Comparison of ENCODE assay signal across 18 cellular contexts in the genomic region with DNA sequence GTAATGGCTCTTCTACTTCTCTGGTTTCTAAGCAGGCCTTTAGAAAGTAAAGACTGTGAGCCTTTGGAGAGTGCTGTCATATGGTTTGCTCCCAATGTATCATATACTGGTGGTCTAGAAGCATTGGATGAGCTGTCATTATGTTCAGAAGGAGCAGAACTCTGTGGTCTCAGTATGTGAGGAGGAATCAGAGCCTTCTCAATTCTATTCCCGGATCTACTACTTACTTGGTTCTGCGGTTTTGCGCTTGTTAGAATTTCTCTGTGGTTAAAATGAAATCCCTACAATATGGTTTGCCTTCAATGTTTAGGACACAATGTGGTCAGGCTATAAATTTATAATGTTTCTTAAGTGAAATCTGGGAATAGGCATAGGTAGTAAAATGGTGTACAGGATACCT.
DNase-seq lines count a peak whose midpoint lies in the region; ATAC-seq and TF ChIP-seq lines count a peak whose summit lies in the region.
"Had no signal": no experiment of that assay in that cellular context is flagged by ENCODE, and none has a peak within 500 bp of the region (broad histone marks: within the 10 kb centered on the region; RNA-seq: fewer than 3 reads in every experiment).

No MANE protein-coding gene starts in this region.

- no peak for TF ChIP-seq CTCF in natural killer cell (IDR thresholded peaks at IDR 0.05)

- no CpG with 5 or more reads among the region's 3 CpGs for WGBS in mesendoderm (ENCODE audit: extremely low coverage, insufficient coverage, low lambda C conversion rate)

- no peak overlapping the region for H4K5ac ChIP-seq in mesendoderm (ENCODE audit: low read length)

- H3K27me3 ChIP-seq in SJCRH30 (no peaks in the 10 kb centered on the region), mesendoderm (ENCODE audit: insufficient read depth, low read length, poor library complexity) (no peaks in the 10 kb centered on the region)
- H3K27me3 ChIP-seq: BLaER1 had no signal

- no peak for ATAC-seq in natural killer cell
- ATAC-seq: A549, HepG2 had no signal

- DNase-seq in NCI-H82 (lab: John Stamatoyannopoulos, UW) (peak; percentile 4), NCI-H82 treated with DMSO at 0.1 percent for 48 hours (lab: John Stamatoyannopoulos, UW; ENCODE audit: unreplicated experiment) (no peak), SJCRH30 (peak; percentile 42 to 84), mesendoderm (no peak), NCI-H1417 (lab: John Stamatoyannopoulos, UW) (no peak), natural killer cell (no peak), kidney glomerular epithelial cell (lab: John Stamatoyannopoulos, UW) (no peak)
- no peak for DNase-seq in stimulated activated naive CD4-positive, alpha-beta T cell treated with Interleukin-2 at 50 U/mL for 16 hours (lab: John Stamatoyannopoulos, UW)
- DNase-seq: CD4-positive, alpha-beta memory T cell; DMS153; DMS79; GDM1 had no signal

- H3K23ac ChIP-seq in mesendoderm (ENCODE audit: low read length) = no peak overlapping the region

- H3K4me1 Mint-ChIP-seq in natural killer cell = no peaks in the 10 kb centered on the region
- H3K4me1 Mint-ChIP-seq: CD14-positive monocyte; CD4-positive, alpha-beta memory T cell had no signal

- H2BK120ac ChIP-seq in mesendoderm (ENCODE audit: low read depth, low read length) = peak overlapping the region; percentile 61

- H3K9me3 ChIP-seq in SJCRH30 (replicated peaks) = no peaks in the 10 kb centered on the region
- H3K9me3 ChIP-seq: A549, BLaER1, HAP-1 had no signal

- no peaks in the 10 kb centered on the region for H3K36me3 Mint-ChIP-seq in natural killer cell
- H3K36me3 Mint-ChIP-seq: CD14-positive monocyte; CD4-positive, alpha-beta memory T cell had no signal

- H3K9me3 Mint-ChIP-seq in natural killer cell = peaks cover 0 to 3% of the 10 kb centered on the region in 2 donors

- peak overlapping the region; percentile 56 for H3K27ac ChIP-seq in SJCRH30
- no peak overlapping the region for H3K27ac ChIP-seq in mesendoderm (ENCODE audit: low read depth, low read length)
- H3K27ac ChIP-seq: 22Rv1, A549, BLaER1 had no signal

- no peak overlapping the region for H3K4ac ChIP-seq in mesendoderm (ENCODE audit: low read depth, low read length)

- intact Hi-C loops in natural killer cell (cut with micrococcal nuclease) = no loop called here

- H2AK5ac ChIP-seq in mesendoderm (ENCODE audit: low read length) = no peak overlapping the region

- no peak overlapping the region for H3K4me2 ChIP-seq in mesendoderm (ENCODE audit: low read length)
- H3K4me2 ChIP-seq: A549, BLaER1 had no signal

- H3K56ac ChIP-seq in mesendoderm (ENCODE audit: low read length) = no peak overlapping the region

- no peak overlapping the region for H4K8ac ChIP-seq in mesendoderm (ENCODE audit: low read depth, low read length)

- no peak overlapping the region for H3K27ac Mint-ChIP-seq in natural killer cell
- H3K27ac Mint-ChIP-seq: CD14-positive monocyte; CD4-positive, alpha-beta memory T cell had no signal

- no peak overlapping the region for H2BK15ac ChIP-seq in mesendoderm (replicated peaks; ENCODE audit: low read depth)

- no peak overlapping the region for H3K9ac ChIP-seq in mesendoderm (ENCODE audit: low read length)
- H3K9ac ChIP-seq: BLaER1 had no signal

- H3K27me3 Mint-ChIP-seq in natural killer cell (ENCODE audit: low read depth in 2 of 2) = peaks cover 0 to 3% of the 10 kb centered on the region in 2 donors

- no peaks in the 10 kb centered on the region for H3K79me2 ChIP-seq in mesendoderm (ENCODE audit: control insufficient read depth, insufficient read depth, low read length)

- H3K36me3 ChIP-seq in SJCRH30 (no peaks in the 10 kb centered on the region), mesendoderm (ENCODE audit: control insufficient read depth, insufficient read depth, low read length) (no peaks in the 10 kb centered on the region)
- H3K36me3 ChIP-seq: BLaER1 had no signal

- no peak overlapping the region for H2BK5ac ChIP-seq in mesendoderm (ENCODE audit: low read length)

- H3K79me1 ChIP-seq in mesendoderm (ENCODE audit: low read length) = no peaks in the 10 kb centered on the region

- H3K18ac ChIP-seq in mesendoderm (ENCODE audit: low read length) = no peak overlapping the region

- H3K4me3 ChIP-seq in SJCRH30 = no peak overlapping the region
- H3K4me3 ChIP-seq in mesendoderm (ENCODE audit: low read length) = no peak overlapping the region
- H3K4me3 ChIP-seq: A549, BLaER1, HAP-1 had no signal

- no peak overlapping the region for H3K4me3 Mint-ChIP-seq in natural killer cell
- H3K4me3 Mint-ChIP-seq: CD14-positive monocyte; CD4-positive, alpha-beta memory T cell had no signal

- H3K4me1 ChIP-seq in SJCRH30 (peaks cover 17% of the 10 kb centered on the region), mesendoderm (ENCODE audit: control insufficient read depth, low read depth, low read length) (no peaks in the 10 kb centered on the region)
- H3K4me1 ChIP-seq: BLaER1 had no signal

Comparison
In these comparisons a context has a peak if more than half of its experiments do, and no peak if none do; other contexts are left out.
1. DNase-seq: peak in NCI-H82 (single experiment) and SJCRH30 (2 of 2); none in NCI-H82 treated with DMSO at 0.1 percent for 48 hours (single experiment), mesendoderm (single experiment), stimulated activated naive CD4-positive, alpha-beta T cell treated with Interleukin-2 at 50 U/mL for 16 hours (single experiment), NCI-H1417 (0 of 3), natural killer cell (single experiment) and kidney glomerular epithelial cell (single experiment).